Comparison of ENCODE assay signal across 18 cellular contexts in the genomic region with DNA sequence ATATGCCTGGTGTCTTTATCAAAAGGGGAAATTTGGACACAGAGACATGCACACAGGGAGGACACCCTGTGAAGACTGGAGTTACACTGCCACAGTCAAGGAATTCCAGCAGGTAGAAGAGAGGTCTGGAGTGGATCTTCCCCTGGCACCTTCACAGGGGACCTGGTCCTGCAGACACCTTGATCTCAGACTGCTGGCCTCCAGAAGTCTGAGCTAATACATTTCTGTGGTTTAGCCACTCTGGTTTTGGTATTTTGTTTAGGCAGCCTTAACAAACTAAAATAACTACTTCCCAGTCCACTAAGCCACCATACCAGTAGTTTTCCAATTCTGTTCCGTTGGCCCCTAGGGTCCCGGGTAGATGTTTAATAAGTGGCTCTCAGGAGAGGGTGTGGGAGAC.
"Had no signal": no experiment of that assay in that cellular context is flagged by ENCODE, and none has a peak within 500 bp of the region (broad histone marks: within the 10 kb centered on the region; RNA-seq: fewer than 3 reads in every experiment).

No MANE protein-coding gene starts in this region.

- DNase-seq: activated CD4-positive, alpha-beta T cell treated with anti-CD3 and anti-CD28 coated beads, Interleukin-2, amount 10 ng/mL, durations not matched to agents 24 days and 14 days; activated CD8-positive, alpha-beta T cell treated with anti-CD3 and anti-CD28 coated beads, Interleukin-2, amount 10 ng/mL, durations not matched to agents 7 days and 5 days; activated effector memory CD4-positive, alpha-beta T cell treated with anti-CD3 and anti-CD28 coated beads, Interleukin-2, amount 50 U/mL, for 16 hours; activated naive CD4-positive, alpha-beta T cell treated with anti-CD3 and anti-CD28 coated beads, Interleukin-2, amount 50 U/mL, for 16 hours; activated T-cell treated with anti-CD3 and anti-CD28 coated beads, Interleukin-2, amount 50 U/mL, for 48 hours; effector memory CD4-positive, alpha-beta T cell; esophagus squamous epithelium; hippocampal formation; islet precursor cell; lower lobe of right lung; natural killer cell; ovary; psoas muscle; right cardiac atrium; stimulated activated naive CD8-positive, alpha-beta T cell treated with anti-CD3 and anti-CD28 coated beads, Interleukin-15, Interleukin-2, amounts not matched to agents 100 U/mL and 50 U/mL, for 24 hours had no signal

- ATAC-seq: activated CD8-positive, alpha-beta T cell treated with anti-CD3 and anti-CD28 coated beads, Interleukin-2, amount 10 ng/mL, durations not matched to agents 7 days and 5 days; lower lobe of right lung; natural killer cell; psoas muscle; right cardiac atrium; stimulated activated naive CD8-positive, alpha-beta T cell treated with anti-CD3 and anti-CD28 coated beads, Interleukin-15, Interleukin-2, amounts not matched to agents 100 U/mL and 50 U/mL, for 24 hours had no signal

- H3K27me3 ChIP-seq: ascending aorta, ovary, suprapubic skin had no signal

- H3K4me3 ChIP-seq: ascending aorta, esophagus squamous epithelium, lower lobe of right lung, ovary, psoas muscle, skin epidermis, suprapubic skin had no signal

- H3K9me3 ChIP-seq: ascending aorta, esophagus squamous epithelium, lower lobe of right lung, ovary, psoas muscle, suprapubic skin had no signal

- H3K4me1 ChIP-seq: ascending aorta, esophagus squamous epithelium, lower lobe of right lung, psoas muscle had no signal

- H3K27ac ChIP-seq: ascending aorta, esophagus squamous epithelium, lower lobe of right lung, ovary, psoas muscle, skin epidermis, suprapubic skin had no signal

- H3K36me3 ChIP-seq: ascending aorta, esophagus squamous epithelium, lower lobe of right lung, ovary, suprapubic skin had no signal
